ENCODE assay signal across 2 cellular contexts in the genomic region with DNA sequence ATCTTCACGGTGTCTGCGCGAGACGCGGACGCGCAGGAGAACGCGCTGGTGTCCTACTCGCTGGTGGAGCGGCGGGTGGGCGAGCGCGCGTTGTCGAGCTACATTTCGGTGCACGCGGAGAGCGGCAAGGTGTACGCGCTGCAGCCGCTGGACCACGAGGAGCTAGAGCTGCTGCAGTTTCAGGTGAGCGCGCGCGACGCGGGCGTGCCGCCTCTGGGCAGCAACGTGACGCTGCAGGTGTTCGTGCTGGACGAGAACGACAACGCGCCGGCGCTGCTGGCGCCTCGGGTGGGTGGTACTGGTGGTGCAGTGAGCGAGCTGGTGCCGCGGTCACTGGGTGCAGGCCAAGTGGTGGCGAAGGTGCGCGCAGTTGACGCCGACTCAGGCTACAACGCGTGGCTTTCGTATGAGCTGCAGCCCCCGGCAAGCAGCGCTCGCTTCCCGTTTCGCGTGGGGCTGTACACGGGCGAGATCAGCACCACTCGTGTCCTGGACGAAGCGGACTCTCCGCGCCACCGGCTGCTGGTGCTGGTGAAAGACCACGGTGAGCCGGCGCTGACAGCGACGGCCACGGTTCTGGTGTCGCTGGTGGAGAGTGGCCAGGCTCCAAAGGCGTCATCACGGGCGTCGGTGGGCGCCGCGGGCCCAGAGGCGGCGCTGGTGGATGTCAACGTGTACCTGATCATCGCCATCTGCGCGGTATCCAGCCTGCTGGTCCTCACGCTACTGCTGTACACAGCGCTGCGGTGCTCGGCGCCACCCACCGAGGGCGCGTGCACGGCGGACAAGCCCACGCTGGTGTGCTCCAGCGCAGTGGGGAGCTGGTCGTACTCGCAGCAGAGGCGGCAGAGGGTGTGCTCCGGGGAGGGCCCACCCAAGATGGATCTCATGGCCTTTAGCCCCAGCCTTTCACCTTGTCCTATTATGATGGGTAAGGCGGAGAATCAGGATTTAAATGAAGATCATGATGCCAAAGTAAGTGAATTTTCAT. TPM values are rescaled to one million over a fixed set of nuclear protein-coding genes. Genes with fewer than 3 reads are reported as not detected.
"Had no signal": no experiment of that assay in that cellular context is flagged by ENCODE, and none has a peak within 500 bp of the region (broad histone marks: within the 10 kb centered on the region; RNA-seq: fewer than 3 reads in every experiment).

No MANE protein-coding gene starts in this region.

RNA-seq across cellular contexts. Expression of gene PCDHA6, which starts 2.0 kb away (rescaled TPM):
- total RNA-seq: G401, GM12878 had no signal

RNA-seq across cellular contexts. Expression of gene PCDHA7, which starts 4.3 kb away (rescaled TPM):
- total RNA-seq: G401 had no signal

RNA-seq across cellular contexts. Expression of gene PCDHA5, which starts 8.4 kb away (rescaled TPM):
- polyA plus RNA-seq: GM12878 had no signal

RNA-seq across cellular contexts. Expression of gene PCDHA8, which starts 11.2 kb away (rescaled TPM):
- total RNA-seq: GM12878 had no signal
- polyA plus RNA-seq: GM12878 had no signal

RNA-seq across cellular contexts. Expression of gene PCDHA9, which starts 18.4 kb away (rescaled TPM):
- total RNA-seq: G401 had no signal
